ENCODE assay signal across 19 cellular contexts in the genomic region with DNA sequence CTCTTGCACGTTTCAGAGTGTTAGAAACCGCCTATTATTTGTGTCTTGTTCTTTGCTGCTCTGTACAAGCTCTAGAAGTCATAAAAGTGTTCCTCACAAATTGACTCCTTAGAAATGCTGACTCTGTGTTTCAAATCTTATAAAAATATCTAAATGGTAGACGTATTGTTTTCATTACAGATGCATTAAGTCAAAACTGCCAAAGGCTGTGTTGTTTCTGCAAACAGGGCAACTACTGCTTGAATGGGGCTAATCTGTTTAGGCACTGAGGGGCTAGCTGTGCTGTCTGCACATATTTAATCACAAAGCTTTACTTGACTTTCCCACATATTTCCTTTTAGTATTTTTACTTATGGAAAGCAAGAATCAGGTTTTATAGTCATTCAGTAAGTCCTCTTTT.
DNase-seq lines count a peak whose midpoint lies in the region; ATAC-seq, FAIRE-seq and TF ChIP-seq lines count a peak whose summit lies in the region.
"Had no signal": no experiment of that assay in that cellular context is flagged by ENCODE, and none has a peak within 500 bp of the region (broad histone marks: within the 10 kb centered on the region; RNA-seq: fewer than 3 reads in every experiment).

No MANE protein-coding gene starts in this region.

- no peak overlapping the region for H2AFZ ChIP-seq in K562 (ENCODE audit: low read depth, low read length)

- no peak overlapping the region for H3K4me3 Mint-ChIP-seq in activated CD4-positive, alpha-beta T cell treated with anti-CD3 and anti-CD28 coated beads, Interleukin-2, amount 10 ng/mL, durations not matched to agents 7 days and 5 days
- H3K4me3 Mint-ChIP-seq: CD4-positive, alpha-beta T cell; GM23338; HFFc6 had no signal

- H3K9me3 ChIP-seq in SK-N-MC (ENCODE audit: low read depth, low read length) (no peaks in the 10 kb centered on the region), K562 (replicated peaks; ENCODE audit: control insufficient read depth, insufficient read depth, low read depth, low read length) (no peaks in the 10 kb centered on the region)
- H3K9me3 ChIP-seq: Caco-2 had no signal

- no peaks in the 10 kb centered on the region for H3K27me3 ChIP-seq in K562 (ENCODE audit: control insufficient read depth in 2 of 2, insufficient read depth in 2 of 2, low read length in 2 of 2)

- POLR2A ChIA-PET in K562 (lab: Yijun Ruan, JAX): no interaction called here
- POLR2A ChIA-PET in activated CD4-positive, alpha-beta T cell treated with anti-CD3 and anti-CD28 coated beads, Interleukin-2, amount 10 ng/mL, durations not matched to agents 7 days and 5 days (lab: Charles Lee): no interaction called here

- no peak for TF ChIP-seq EP300 in K562 (IDR thresholded peaks at IDR 0.05; ENCODE audit: low read length)

- no peak for TF ChIP-seq POLR2A in K562 (conservative IDR thresholded peaks at IDR 0.05)

- FAIRE-seq in GM19239 (lab: Jason Lieb, UNC) (peak; percentile 21), K562 (lab: Jason Lieb, UNC) (no peak)
- FAIRE-seq: D721Med, G401.6, GM12891, HepG2 had no signal

- no peaks in the 10 kb centered on the region for H3K9me3 Mint-ChIP-seq in activated CD4-positive, alpha-beta T cell treated with anti-CD3 and anti-CD28 coated beads, Interleukin-2, amount 10 ng/mL, durations not matched to agents 7 days and 5 days

- no TSS peak for BruUV-seq in K562 (replicated peaks; lab: Mats Ljungman, UMichigan)

- no peak overlapping the region for H3K27ac Mint-ChIP-seq in activated CD4-positive, alpha-beta T cell treated with anti-CD3 and anti-CD28 coated beads, Interleukin-2, amount 10 ng/mL, durations not matched to agents 7 days and 5 days
- H3K27ac Mint-ChIP-seq: CD4-positive, alpha-beta T cell; GM23338; HFFc6 had no signal

- no peak overlapping the region for H3K9ac ChIP-seq in SK-N-MC (ENCODE audit: insufficient read length)
- H3K9ac ChIP-seq in K562 (ENCODE audit: insufficient read depth in 1 of 2, low read depth in 2 of 2, low read length in 2 of 2): no peak overlapping the region

- no peaks in the 10 kb centered on the region for H3K36me3 Mint-ChIP-seq in activated CD4-positive, alpha-beta T cell treated with anti-CD3 and anti-CD28 coated beads, Interleukin-2, amount 10 ng/mL, durations not matched to agents 7 days and 5 days (ENCODE audit: low read depth)

- H3K4me2 ChIP-seq in K562 (ENCODE audit: insufficient read depth, low read length): no peak overlapping the region
- H3K4me2 ChIP-seq: GM23338 had no signal

- peak overlapping the region; percentile 69 for H3K4me3 ChIP-seq in SK-N-MC
- no peak overlapping the region for H3K4me3 ChIP-seq in K562
- H3K4me3 ChIP-seq: GM23338 had no signal

- CTCF ChIA-PET in K562 (lab: Yijun Ruan, JAX; ENCODE audit: low intra/inter-chr PET ratio): no interaction called here
- CTCF ChIA-PET in activated CD4-positive, alpha-beta T cell treated with anti-CD3 and anti-CD28 coated beads, Interleukin-2, amount 10 ng/mL, durations not matched to agents 7 days and 5 days (lab: Charles Lee): no interaction called here

- no peaks in the 10 kb centered on the region for H3K27me3 Mint-ChIP-seq in activated CD4-positive, alpha-beta T cell treated with anti-CD3 and anti-CD28 coated beads, Interleukin-2, amount 10 ng/mL, durations not matched to agents 7 days and 5 days
- H3K27me3 Mint-ChIP-seq: CD4-positive, alpha-beta T cell had no signal

- DNase-seq in GM19239 (ENCODE audit: insufficient read length, low spot score) (no peak), SK-N-MC (ENCODE audit: low read depth, low spot score) (no peak), K562 (ENCODE audit: extremely low read depth in 1 of 4, low spot score in 3 of 4) (no peak), NCI-H1930 (lab: John Stamatoyannopoulos, UW) (no peak)
- no peak for DNase-seq in activated CD4-positive, alpha-beta T cell treated with anti-CD3 and anti-CD28 coated beads, Interleukin-2, amount 10 ng/mL, durations not matched to agents 7 days and 5 days
- no peak for DNase-seq in stimulated activated CD4-positive, alpha-beta T cell treated with anti-CD3 and anti-CD28 coated beads, Interleukin-4, amount 100 ng/mL, for 24 hours
- DNase-seq: ACHN; Caco-2; CD4-positive, alpha-beta T cell; H7; HFFc6 had no signal

- no peaks in the 10 kb centered on the region for H4K20me1 ChIP-seq in K562 (replicated peaks; ENCODE audit: control insufficient read depth, insufficient read depth, low read length)

- H3K9me1 ChIP-seq in K562 (ENCODE audit: control insufficient read depth, insufficient read depth, low read length): no peaks in the 10 kb centered on the region

- no peaks in the 10 kb centered on the region for H3K4me1 Mint-ChIP-seq in activated CD4-positive, alpha-beta T cell treated with anti-CD3 and anti-CD28 coated beads, Interleukin-2, amount 10 ng/mL, durations not matched to agents 7 days and 5 days
- H3K4me1 Mint-ChIP-seq: GM23338 had no signal

- H3K36me3 ChIP-seq in SK-N-MC (ENCODE audit: insufficient read depth, low read length): no peaks in the 10 kb centered on the region
- H3K36me3 ChIP-seq in K562 (ENCODE audit: control insufficient read depth, insufficient read depth, low read length): no peaks in the 10 kb centered on the region

- intact Hi-C loops in K562 (cut with micrococcal nuclease): no loop called here

- 2% methylated on average over 3 of the region's 3 CpGs for WGBS in K562 (ENCODE audit: insufficient coverage, low coverage, missing lambda C conversion rate)

- in situ Hi-C loops in K562 (cut with MboI): no loop called here

- H3K4me1 ChIP-seq in K562 (replicated peaks in 1 of 2; ENCODE audit: control insufficient read depth in 2 of 2, insufficient read depth in 2 of 2, low read length in 2 of 2): no peaks in the 10 kb centered on the region
- H3K4me1 ChIP-seq: Caco-2 had no signal

- no peak for TF ChIP-seq RAD21 in K562 (CRISPR knock-in tag; conservative IDR thresholded peaks at IDR 0.05 in 1 of 2, IDR thresholded peaks at IDR 0.05 in 1 of 2)

- no peak for TF ChIP-seq CTCF in K562 (IDR thresholded peaks at IDR 0.05 in 2 of 3, conservative IDR thresholded peaks at IDR 0.05 in 1 of 3; ENCODE audit: insufficient read depth in 2 of 3, low read depth in 1 of 3, low read length in 3 of 3)

- H3K79me2 ChIP-seq in K562 (ENCODE audit: control insufficient read depth, insufficient read depth, low read length): no peaks in the 10 kb centered on the region

- ATAC-seq in K562: no peak
- no peak for ATAC-seq in HG02610 (IDR thresholded peaks at IDR 0.05; ENCODE audit: unreplicated experiment)
- ATAC-seq: GM23338, HCT116, HepG2 had no signal

- H3K27ac ChIP-seq in SK-N-MC: peak overlapping the region; percentile 92
- H3K27ac ChIP-seq in K562 (ENCODE audit: extremely low read depth, low read depth, low read length): no peak overlapping the region
- H3K27ac ChIP-seq: C4-2B had no signal

TF ChIP-seq in K562, 482 proteins besides CTCF, POLR2A, EP300 and RAD21:
- TF ChIP-seq BDP1 (IDR thresholded peaks at IDR 0.05; ENCODE audit: insufficient read depth, insufficient read length): no peak
- TF ChIP-seq ZNF316 (IDR thresholded peaks at IDR 0.05): peak; percentile 23; the same call in 1 of the 2 replicates
TF ChIP-seq in K562: peak in this region for 1.
